ENCODE assay signal across 8 cellular contexts in the genomic region with DNA sequence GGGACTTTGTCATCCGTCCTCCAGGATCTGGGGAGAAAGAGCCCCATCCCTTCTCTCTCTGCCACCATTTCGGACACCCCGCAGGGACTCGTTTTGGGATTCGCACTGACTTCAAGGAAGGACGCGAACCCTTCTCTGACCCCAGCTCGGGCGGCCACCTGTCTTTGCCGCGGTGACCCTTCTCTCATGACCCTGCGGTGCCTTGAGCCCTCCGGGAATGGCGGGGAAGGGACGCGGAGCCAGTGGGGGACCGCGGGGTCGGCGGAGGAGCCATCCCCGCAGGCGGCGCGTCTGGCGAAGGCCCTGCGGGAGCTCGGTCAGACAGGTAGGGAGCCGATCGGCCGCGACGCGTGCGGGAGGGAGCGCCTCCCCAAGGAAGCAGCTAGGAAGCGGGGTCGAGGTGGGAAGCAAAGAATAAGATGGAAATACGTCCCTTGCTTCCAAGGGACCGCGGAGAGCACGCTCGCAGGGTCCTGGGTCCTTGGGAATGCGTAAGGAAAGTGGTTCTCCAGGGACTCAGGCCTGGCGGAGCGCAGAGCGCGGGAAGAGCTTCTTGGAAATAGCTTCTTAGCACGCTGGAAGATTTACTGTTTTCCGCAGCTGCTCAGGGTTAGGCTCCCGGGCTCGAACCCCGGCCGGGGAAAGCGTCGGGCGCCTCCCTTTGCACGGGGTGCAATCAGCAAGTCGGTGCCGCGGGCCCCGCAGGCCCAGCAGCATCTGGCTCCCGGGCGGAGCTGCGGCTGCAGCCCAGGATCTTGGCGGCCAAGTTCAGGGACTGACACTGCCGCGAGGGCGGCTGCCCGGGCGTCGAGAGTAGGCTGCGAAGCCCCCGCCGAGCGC. TPM values are rescaled to one million over a fixed set of nuclear protein-coding genes. Genes with fewer than 3 reads are reported as not detected.
DNase-seq lines count a peak whose midpoint lies in the region; ATAC-seq, FAIRE-seq and TF ChIP-seq lines count a peak whose summit lies in the region.

No MANE protein-coding gene starts in this region.

- H3K36me3 Mint-ChIP-seq in stimulated activated naive B cell treated with anti-CD40 and anti-IgM and Interleukin-4, amounts not matched to agents 10 μg/mL and 1 μg/mL and 100 μg/mL, for 72 hours = peaks cover 2 to 4% of the 10 kb centered on the region in 2 donors

- peak overlapping the region; percentile 91 for H3K4me2 ChIP-seq in DND-41 (ENCODE audit: insufficient read depth, low read length)

- peak; percentile 8 for TF ChIP-seq CTCF in DND-41 (IDR thresholded peaks at IDR 0.05; ENCODE audit: borderline replicate concordance, extremely low read depth, low read length, poor library complexity, severe bottlenecking)
- peak in 1 of 6 experiments; percentile 1 for TF ChIP-seq CTCF in Peyer's patch (IDR thresholded peaks at IDR 0.05)
- TF ChIP-seq CTCF in choroid plexus epithelial cell (conservative IDR thresholded peaks at IDR 0.05; ENCODE audit: low read depth, low read length) = no peak
- no peak for TF ChIP-seq CTCF in liver (IDR thresholded peaks at IDR 0.05; ENCODE audit: low read depth, low read length, missing input control)

- DNase-seq in DND-41 = peak; percentile 61
- DNase-seq in Peyer's patch = peak in 2 of 3 donors; percentile 60 to 65
- DNase-seq in choroid plexus epithelial cell (ENCODE audit: low read depth) = peak; percentile 45
- DNase-seq in stimulated activated naive B cell treated with anti-CD40 and anti-IgM and Interleukin-4, amounts not matched to agents 10 μg/mL and 1 μg/mL and 100 μg/mL, for 72 hours = peak; percentile 14
- DNase-seq in HTR-8/SVneo (ENCODE audit: insufficient read length, low spot score) = no peak

- H3K4me1 ChIP-seq in DND-41 (ENCODE audit: insufficient read depth, low read length) (peaks cover 72% of the 10 kb centered on the region), Peyer's patch (peaks cover 0 to 20% (median 7%) of the 10 kb centered on the region in 4 donors), liver (ENCODE audit: control insufficient read depth in 4 of 4, insufficient read depth in 4 of 4, low read length in 3 of 4) (peaks cover 0 to 26% (median 12%) of the 10 kb centered on the region in 4 donors)

- peaks cover 56% of the 10 kb centered on the region for H3K36me3 ChIP-seq in DND-41 (ENCODE audit: insufficient read depth, low read length)
- H3K36me3 ChIP-seq in Peyer's patch = peaks cover 0 to 19% (median 0%) of the 10 kb centered on the region in 3 donors
- H3K36me3 ChIP-seq in liver (ENCODE audit: control insufficient read depth in 4 of 4, insufficient read depth in 3 of 4, low read depth in 1 of 4, low read length in 3 of 4) = peaks cover 0 to 21% (median 10%) of the 10 kb centered on the region in 4 donors

- 2% methylated on average over 75 of the region's 75 CpGs for WGBS in liver

- no peaks in the 10 kb centered on the region for H3K9me3 ChIP-seq in DND-41 (ENCODE audit: insufficient read depth, low read length, severe bottlenecking)
- no peaks in the 10 kb centered on the region for H3K9me3 ChIP-seq in Peyer's patch
- no peaks in the 10 kb centered on the region for H3K9me3 ChIP-seq in liver (ENCODE audit: control insufficient read depth in 4 of 4, low read length in 3 of 4)

- no peak for TF ChIP-seq POLR2A in Peyer's patch (IDR thresholded peaks at IDR 0.05)

- peak overlapping the region; percentile 82 to 91 for H3K4me3 Mint-ChIP-seq in stimulated activated naive B cell treated with anti-CD40 and anti-IgM and Interleukin-4, amounts not matched to agents 10 μg/mL and 1 μg/mL and 100 μg/mL, for 72 hours

- ATAC-seq in DND-41 (ENCODE audit: insufficient read depth, low read depth) (no peak), HG02610 (IDR thresholded peaks at IDR 0.05; ENCODE audit: unreplicated experiment) (no peak), GM18873 (IDR thresholded peaks at IDR 0.05; ENCODE audit: low FRiP score, unreplicated experiment) (no peak)
- ATAC-seq in stimulated activated naive B cell treated with anti-CD40 and anti-IgM and Interleukin-4, amounts not matched to agents 10 μg/mL and 1 μg/mL and 100 μg/mL, for 72 hours (replicated peaks) = no peak

- H3K27ac Mint-ChIP-seq in stimulated activated naive B cell treated with anti-CD40 and anti-IgM and Interleukin-4, amounts not matched to agents 10 μg/mL and 1 μg/mL and 100 μg/mL, for 72 hours = peak overlapping the region; percentile 85

- H3K27ac ChIP-seq in DND-41 (ENCODE audit: low read length) (peak overlapping the region; percentile 96), Peyer's patch (peak overlapping the region; percentile 81 to 93 (median 89)), liver (ENCODE audit: low read depth in 1 of 2, low read length in 2 of 2) (peak overlapping the region; percentile 66 to 96)

- H3K27me3 ChIP-seq in DND-41 (ENCODE audit: insufficient read depth, low read length, poor library complexity) (no peaks in the 10 kb centered on the region), Peyer's patch (no peaks in the 10 kb centered on the region), liver (ENCODE audit: control insufficient read depth in 4 of 4, insufficient read depth in 4 of 4, low read length in 3 of 4) (no peaks in the 10 kb centered on the region)

- H4K20me1 ChIP-seq in DND-41 (ENCODE audit: insufficient read depth, low read length) = peaks cover 54% of the 10 kb centered on the region

- no peaks in the 10 kb centered on the region for H3K9me3 Mint-ChIP-seq in stimulated activated naive B cell treated with anti-CD40 and anti-IgM and Interleukin-4, amounts not matched to agents 10 μg/mL and 1 μg/mL and 100 μg/mL, for 72 hours

- no peak for TF ChIP-seq RAD21 in liver (IDR thresholded peaks at IDR 0.05)

- peaks cover 92% of the 10 kb centered on the region for H3K79me2 ChIP-seq in DND-41 (ENCODE audit: insufficient read depth, low read length)

- no peak for FAIRE-seq in HTR-8/SVneo (lab: Jason Lieb, UNC)

- H3K4me1 Mint-ChIP-seq in stimulated activated naive B cell treated with anti-CD40 and anti-IgM and Interleukin-4, amounts not matched to agents 10 μg/mL and 1 μg/mL and 100 μg/mL, for 72 hours = peaks cover 16 to 26% of the 10 kb centered on the region in 2 donors

- H3K9ac ChIP-seq in DND-41 (ENCODE audit: low read depth, low read length) = peak overlapping the region; percentile 98
- H3K9ac ChIP-seq in liver (ENCODE audit: low read depth in 1 of 2, low read length in 2 of 2) = peak overlapping the region; percentile 81 to 85

- peak overlapping the region; percentile 41; the same call in 1 of the 2 replicates for H2AFZ ChIP-seq in DND-41 (ENCODE audit: low read depth, low read length)

- H3K4me3 ChIP-seq in DND-41 (ENCODE audit: low read depth in 1 of 2, low read length in 2 of 2) = peak overlapping the region; percentile 89 to 93
- peak overlapping the region; percentile 55 to 89 (median 58) for H3K4me3 ChIP-seq in Peyer's patch
- H3K4me3 ChIP-seq in choroid plexus epithelial cell (ENCODE audit: low read depth, low read length) = peak overlapping the region; percentile 69
- peak overlapping the region; percentile 78 to 96 (median 96) for H3K4me3 ChIP-seq in liver (ENCODE audit: low read depth in 1 of 3, low read length in 3 of 3)

- peaks cover 32 to 54% of the 10 kb centered on the region in 2 donors for H3K27me3 Mint-ChIP-seq in stimulated activated naive B cell treated with anti-CD40 and anti-IgM and Interleukin-4, amounts not matched to agents 10 μg/mL and 1 μg/mL and 100 μg/mL, for 72 hours

TF ChIP-seq in liver, 16 proteins besides CTCF, POLR2A, EP300 and RAD21 (continues in another document):
- no peak for TF ChIP-seq JUND (IDR thresholded peaks at IDR 0.05)
- TF ChIP-seq, protein P1, sequence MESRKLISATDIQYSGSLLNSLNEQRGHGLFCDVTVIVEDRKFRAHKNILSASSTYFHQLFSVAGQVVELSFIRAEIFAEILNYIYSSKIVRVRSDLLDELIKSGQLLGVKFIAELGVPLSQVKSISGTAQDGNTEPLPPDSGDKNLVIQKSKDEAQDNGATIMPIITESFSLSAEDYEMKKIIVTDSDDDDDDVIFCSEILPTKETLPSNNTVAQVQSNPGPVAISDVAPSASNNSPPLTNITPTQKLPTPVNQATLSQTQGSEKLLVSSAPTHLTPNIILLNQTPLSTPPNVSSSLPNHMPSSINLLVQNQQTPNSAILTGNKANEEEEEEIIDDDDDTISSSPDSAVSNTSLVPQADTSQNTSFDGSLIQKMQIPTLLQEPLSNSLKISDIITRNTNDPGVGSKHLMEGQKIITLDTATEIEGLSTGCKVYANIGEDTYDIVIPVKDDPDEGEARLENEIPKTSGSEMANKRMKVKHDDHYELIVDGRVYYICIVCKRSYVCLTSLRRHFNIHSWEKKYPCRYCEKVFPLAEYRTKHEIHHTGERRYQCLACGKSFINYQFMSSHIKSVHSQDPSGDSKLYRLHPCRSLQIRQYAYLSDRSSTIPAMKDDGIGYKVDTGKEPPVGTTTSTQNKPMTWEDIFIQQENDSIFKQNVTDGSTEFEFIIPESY (IDR thresholded peaks at IDR 0.05) = no peak
- no peak for TF ChIP-seq FOXA2 (IDR thresholded peaks at IDR 0.05)
- TF ChIP-seq, protein P2, sequence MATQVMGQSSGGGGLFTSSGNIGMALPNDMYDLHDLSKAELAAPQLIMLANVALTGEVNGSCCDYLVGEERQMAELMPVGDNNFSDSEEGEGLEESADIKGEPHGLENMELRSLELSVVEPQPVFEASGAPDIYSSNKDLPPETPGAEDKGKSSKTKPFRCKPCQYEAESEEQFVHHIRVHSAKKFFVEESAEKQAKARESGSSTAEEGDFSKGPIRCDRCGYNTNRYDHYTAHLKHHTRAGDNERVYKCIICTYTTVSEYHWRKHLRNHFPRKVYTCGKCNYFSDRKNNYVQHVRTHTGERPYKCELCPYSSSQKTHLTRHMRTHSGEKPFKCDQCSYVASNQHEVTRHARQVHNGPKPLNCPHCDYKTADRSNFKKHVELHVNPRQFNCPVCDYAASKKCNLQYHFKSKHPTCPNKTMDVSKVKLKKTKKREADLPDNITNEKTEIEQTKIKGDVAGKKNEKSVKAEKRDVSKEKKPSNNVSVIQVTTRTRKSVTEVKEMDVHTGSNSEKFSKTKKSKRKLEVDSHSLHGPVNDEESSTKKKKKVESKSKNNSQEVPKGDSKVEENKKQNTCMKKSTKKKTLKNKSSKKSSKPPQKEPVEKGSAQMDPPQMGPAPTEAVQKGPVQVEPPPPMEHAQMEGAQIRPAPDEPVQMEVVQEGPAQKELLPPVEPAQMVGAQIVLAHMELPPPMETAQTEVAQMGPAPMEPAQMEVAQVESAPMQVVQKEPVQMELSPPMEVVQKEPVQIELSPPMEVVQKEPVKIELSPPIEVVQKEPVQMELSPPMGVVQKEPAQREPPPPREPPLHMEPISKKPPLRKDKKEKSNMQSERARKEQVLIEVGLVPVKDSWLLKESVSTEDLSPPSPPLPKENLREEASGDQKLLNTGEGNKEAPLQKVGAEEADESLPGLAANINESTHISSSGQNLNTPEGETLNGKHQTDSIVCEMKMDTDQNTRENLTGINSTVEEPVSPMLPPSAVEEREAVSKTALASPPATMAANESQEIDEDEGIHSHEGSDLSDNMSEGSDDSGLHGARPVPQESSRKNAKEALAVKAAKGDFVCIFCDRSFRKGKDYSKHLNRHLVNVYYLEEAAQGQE (IDR thresholded peaks at IDR 0.05) = no peak
- no peak for TF ChIP-seq RXRA (IDR thresholded peaks at IDR 0.05)
- no peak for TF ChIP-seq EGR1 (IDR thresholded peaks at IDR 0.05; ENCODE audit: low read depth in 2 of 2)
- TF ChIP-seq GABPA (IDR thresholded peaks at IDR 0.05 in 1 of 2, conservative IDR thresholded peaks at IDR 0.05 in 1 of 2) = no peak

RNA-seq across cellular contexts. Expression of a gene that starts 0.5 kb away (rescaled TPM):
- 100 to 1,000 TPM in 1 of 4 donors, 10 to 100 TPM in 3; 33.4 to 113 (median 35.1) TPM for total RNA-seq in Peyer's patch
- total RNA-seq in liver = 10 to 100 TPM; 22.7 to 66.3 TPM
- 10 to 100 TPM in 1 of 2 donors, 1 to 10 TPM in 1; 7.0 to 46.1 TPM for polyA plus RNA-seq in liver
